In the genomic region with DNA sequence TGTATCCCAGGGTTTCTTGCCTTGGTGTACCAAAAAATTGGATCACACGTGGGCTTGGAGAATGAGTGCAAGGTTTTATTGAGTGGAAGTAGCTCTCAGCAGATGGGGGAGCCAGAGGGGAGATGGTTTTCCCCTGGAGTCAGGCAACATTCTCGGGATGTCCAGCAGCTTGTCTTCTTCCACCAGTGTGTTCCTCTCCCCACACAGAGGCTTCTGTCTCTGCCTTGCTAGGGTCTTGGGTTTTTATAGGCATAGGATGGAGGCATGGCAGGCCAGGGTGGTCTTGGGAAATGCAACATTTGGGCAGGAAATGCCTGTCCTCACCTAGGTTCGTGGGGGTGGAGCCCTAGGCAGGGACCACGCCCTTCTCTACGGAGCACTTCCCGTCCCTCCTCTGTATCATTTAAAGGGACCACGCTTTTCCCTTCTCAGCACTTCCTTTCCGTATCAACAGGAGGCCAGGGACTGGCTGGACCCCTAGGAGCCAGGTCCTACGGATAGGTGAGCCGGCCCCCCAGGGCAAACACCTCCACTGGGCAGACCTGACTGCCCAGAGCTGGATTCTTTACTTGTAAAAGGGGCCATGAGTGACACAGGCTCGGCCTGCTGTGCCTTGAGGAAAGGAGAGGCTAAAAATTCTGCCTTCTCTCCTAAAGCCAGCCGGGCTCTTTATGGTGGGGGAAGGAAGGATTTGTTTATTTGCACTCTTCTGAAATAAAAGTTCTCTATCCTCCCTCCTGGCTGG, we compare ENCODE assay signal across 8 cellular contexts. TPM values are rescaled to one million over a fixed set of nuclear protein-coding genes. Genes with fewer than 3 reads are reported as not detected.
A peak's percentile ranks its signal among the peaks of the same experiment; 100 is the strongest.
DNase-seq lines count a peak whose midpoint lies in the region; ATAC-seq and TF ChIP-seq lines count a peak whose summit lies in the region.

No MANE protein-coding gene starts in this region.

- TF ChIP-seq CTCF in GM13976 (IDR thresholded peaks at IDR 0.05; ENCODE audit: borderline replicate concordance, control extremely low read depth, extremely low read depth, insufficient read depth, missing control alignments) = no peak
- TF ChIP-seq CTCF in adrenal gland (IDR thresholded peaks at IDR 0.05) = peak in 3 of 6 experiments; percentile 10 to 29 (median 28)

- H3K9ac ChIP-seq in iPS-20b (ENCODE audit: low read depth, low read length) = no peak overlapping the region

- peak overlapping the region in 2 of 4 donors; percentile 18 to 48 for H3K4me3 ChIP-seq in adrenal gland
- H3K4me3 ChIP-seq in iPS-20b (ENCODE audit: low read length) = 0 out of 2 replicates have a peak overlapping the region, but pooled peaks have one; percentile 26

- ATAC-seq in HG03354 (IDR thresholded peaks at IDR 0.05; ENCODE audit: poor library complexity, severe bottlenecking, unreplicated experiment) (peak; percentile 72), HG03469 (IDR thresholded peaks at IDR 0.05; ENCODE audit: unreplicated experiment) (no peak)

- no peaks in the 10 kb centered on the region for H3K27me3 ChIP-seq in adrenal gland
- H3K27me3 ChIP-seq in iPS-20b (ENCODE audit: insufficient read depth, low read length) = no peaks in the 10 kb centered on the region

- H3K27ac ChIP-seq in adrenal gland (peak overlapping the region in 3 of 5 donors; percentile 18 to 74 (median 52)), iPS-20b (ENCODE audit: low read length) (no peak overlapping the region)

- H3K9me3 ChIP-seq in adrenal gland (replicated peaks in 1 of 3) = no peaks in the 10 kb centered on the region
- H3K9me3 ChIP-seq in iPS-20b (ENCODE audit: insufficient read depth, low read depth, low read length) = no peaks in the 10 kb centered on the region

- H3K4me1 ChIP-seq in adrenal gland (replicated peaks in 1 of 2) (peaks cover 14 to 23% of the 10 kb centered on the region in 2 donors), iPS-20b (ENCODE audit: insufficient read depth, low read length) (peaks cover 18% of the 10 kb centered on the region; the same call in 1 of the 2 replicates)

- H3K36me3 ChIP-seq in adrenal gland (replicated peaks in 1 of 2) (no peaks in the 10 kb centered on the region), iPS-20b (ENCODE audit: insufficient read depth, low read depth, low read length) (no peaks in the 10 kb centered on the region)

- intact Hi-C loops in adrenal gland (cut with DNase I) = no loop called here

- peak in 1 of 2 donors; percentile 19 for TF ChIP-seq POLR2A in adrenal gland (IDR thresholded peaks at IDR 0.05)

- peak; percentile 82 for DNase-seq in GM13976 (ENCODE audit: low spot score)
- peak; percentile 29 for DNase-seq in T follicular helper cell (ENCODE audit: low read depth)
- peak; percentile 32 to 74 (median 51) for DNase-seq in adrenal gland
- peak; percentile 82 for DNase-seq in stimulated activated CD4-positive, alpha-beta T cell treated with anti-CD3 and anti-CD28 coated beads, Interleukin-15, amount 100 ng/mL, for 24 hours
- DNase-seq in NCI-H2196 treated with DMSO at 0.1 percent for 48 hours (lab: John Stamatoyannopoulos, UW; ENCODE audit: unreplicated experiment) = no peak

- 43 to 62% (median 57%) methylated on average over 10 to 12 of the region's 12 CpGs for WGBS in adrenal gland, 4 donors

- in situ Hi-C loops in GM13976 (cut with MboI; ENCODE audit: low sequenced_read_pairs, unreplicated experiment) = no loop called here

RNA-seq across cellular contexts. Expression of gene CCDC188, which starts 55.3 kb away (rescaled TPM):
- total RNA-seq in adrenal gland = 1 to 10 TPM in 2 of 8 donors, under 1 TPM in 5, not detected in 1; 0.30 to 1.6 (median 0.54) TPM
- 10 to 100 TPM in 1 of 3 donors, 1 to 10 TPM in 1, not detected in 1; 2.9 to 19.0 TPM for polyA plus RNA-seq in adrenal gland
